Comparison of ENCODE assay signal across 24 cellular contexts in genomic region chr3:111596328-111596727, GRCh38. TPM values are rescaled to one million over a fixed set of nuclear protein-coding genes. Genes with fewer than 3 reads are reported as not detected.
DNase-seq lines count a peak whose midpoint lies in the region; ATAC-seq and TF ChIP-seq lines count a peak whose summit lies in the region.
"Had no signal": no experiment of that assay in that cellular context is flagged by ENCODE, and none has a peak within 500 bp of the region (broad histone marks: within the 10 kb centered on the region; RNA-seq: fewer than 3 reads in every experiment).

No MANE protein-coding gene starts in this region.

- peak overlapping the region; percentile 82 for H3K4me3 Mint-ChIP-seq in natural killer cell treated with Interleukin-12 subunit alpha and Interleukin-12 subunit beta and Interleukin-15 and Interleukin-18, amount 100 ng/mL, for 72 hours
- H3K4me3 Mint-ChIP-seq in natural killer cell = no peak overlapping the region
- peak overlapping the region; percentile 86 for H3K4me3 Mint-ChIP-seq in activated CD4-positive, alpha-beta memory T cell treated with anti-CD3 and anti-CD28 coated beads for 36 hours
- H3K4me3 Mint-ChIP-seq: brain, mesothelial cell of epicardium had no signal

- H3K27me3 Mint-ChIP-seq in natural killer cell treated with Interleukin-12 subunit alpha and Interleukin-12 subunit beta and Interleukin-15 and Interleukin-18, amount 100 ng/mL, for 72 hours = no peaks in the 10 kb centered on the region
- H3K27me3 Mint-ChIP-seq in natural killer cell (ENCODE audit: low read depth in 2 of 2) = no peaks in the 10 kb centered on the region
- peaks cover 2% of the 10 kb centered on the region for H3K27me3 Mint-ChIP-seq in activated CD4-positive, alpha-beta memory T cell treated with anti-CD3 and anti-CD28 coated beads for 36 hours
- H3K27me3 Mint-ChIP-seq: brain had no signal

- intact Hi-C loops in natural killer cell (cut with micrococcal nuclease) = no loop called here
- intact Hi-C loops in activated CD4-positive, alpha-beta memory T cell treated with anti-CD3 and anti-CD28 coated beads for 36 hours (cut with micrococcal nuclease) = loop anchor here (1.0 kb wide), 1 partner anchor 8 kb away; no protein-coding TSS in a partner anchor

- peaks cover 33 to 55% of the 10 kb centered on the region in 2 donors for H3K4me1 Mint-ChIP-seq in natural killer cell treated with Interleukin-12 subunit alpha and Interleukin-12 subunit beta and Interleukin-15 and Interleukin-18, amount 100 ng/mL, for 72 hours (ENCODE audit: low read depth in 2 of 2)
- peaks cover 11 to 23% of the 10 kb centered on the region in 2 donors for H3K4me1 Mint-ChIP-seq in natural killer cell
- H3K4me1 Mint-ChIP-seq in activated CD4-positive, alpha-beta memory T cell treated with anti-CD3 and anti-CD28 coated beads for 36 hours (ENCODE audit: low read depth) = peaks cover 53% of the 10 kb centered on the region
- H3K4me1 Mint-ChIP-seq: brain had no signal

- peak overlapping the region; percentile 97 for H3K27ac ChIP-seq in epithelial cell of prostate
- H3K27ac ChIP-seq: KMS-11, left ventricle myocardium inferior, psoas muscle, stomach, transverse colon had no signal

- H3K9me3 Mint-ChIP-seq in natural killer cell treated with Interleukin-12 subunit alpha and Interleukin-12 subunit beta and Interleukin-15 and Interleukin-18, amount 100 ng/mL, for 72 hours = no peaks in the 10 kb centered on the region
- H3K9me3 Mint-ChIP-seq in natural killer cell = no peaks in the 10 kb centered on the region
- no peaks in the 10 kb centered on the region for H3K9me3 Mint-ChIP-seq in activated CD4-positive, alpha-beta memory T cell treated with anti-CD3 and anti-CD28 coated beads for 36 hours
- H3K9me3 Mint-ChIP-seq: brain, mesothelial cell of epicardium had no signal

- no peak for TF ChIP-seq CTCF in natural killer cell (IDR thresholded peaks at IDR 0.05)

- peak overlapping the region; percentile 82 to 88 for H3K27ac Mint-ChIP-seq in natural killer cell treated with Interleukin-12 subunit alpha and Interleukin-12 subunit beta and Interleukin-15 and Interleukin-18, amount 100 ng/mL, for 72 hours
- peak overlapping the region in 1 of 2 donors; percentile 45 for H3K27ac Mint-ChIP-seq in natural killer cell
- peak overlapping the region; percentile 97 for H3K27ac Mint-ChIP-seq in activated CD4-positive, alpha-beta memory T cell treated with anti-CD3 and anti-CD28 coated beads for 36 hours
- H3K27ac Mint-ChIP-seq: brain, mesothelial cell of epicardium had no signal

- ATAC-seq in natural killer cell treated with Interleukin-12 subunit alpha and Interleukin-12 subunit beta and Interleukin-15 and Interleukin-18, amount 100 ng/mL, for 72 hours = peak in 1 of 2 donors; percentile 79
- no peak for ATAC-seq in natural killer cell
- no peak for ATAC-seq in HG03378 (IDR thresholded peaks at IDR 0.05; ENCODE audit: unreplicated experiment)
- ATAC-seq in GM18907 (IDR thresholded peaks at IDR 0.05; ENCODE audit: unreplicated experiment) = no peak
- ATAC-seq: HCT116, psoas muscle had no signal

- DNase-seq in natural killer cell treated with Interleukin-12 subunit alpha and Interleukin-12 subunit beta and Interleukin-15 and Interleukin-18, amount 100 ng/mL, for 72 hours (ENCODE audit: low spot score) = no peak
- DNase-seq in natural killer cell (no peak), epithelial cell of prostate (ENCODE audit: low read depth, low spot score) (no peak)
- DNase-seq in activated CD4-positive, alpha-beta memory T cell treated with anti-CD3 and anti-CD28 coated beads for 36 hours = no peak
- DNase-seq in effector CD4-positive, alpha-beta T cell = no peak
- DNase-seq: AML-193; head of caudate nucleus; left ventricle myocardium inferior; NCI-H187 treated with DMSO at 0.1 percent for 48 hours; NCI-H2227 treated with DMSO at 0.1 percent for 48 hours; NCI-H774; OCI-M1; psoas muscle; SHP77; stimulated activated CD4-positive, alpha-beta T cell treated with anti-CD3 and anti-CD28 coated beads, Interleukin-2, amount 100 ng/mL, for 24 hours; stomach; transverse colon had no signal

- POLR2A ChIA-PET in activated CD4-positive, alpha-beta memory T cell treated with anti-CD3 and anti-CD28 coated beads for 36 hours (lab: Charles Lee) = interaction anchor here (1.3 to 7.6 kb wide), 5 partner anchors 7 to 51 kb away, joined by 5 to 161 read pairs (median 87); no protein-coding TSS in a partner anchor

- CTCF ChIA-PET in activated CD4-positive, alpha-beta memory T cell treated with anti-CD3 and anti-CD28 coated beads for 36 hours (lab: Charles Lee) = interaction anchor here (2.1 kb wide), 1 partner anchor 20 kb away, joined by 17 read pairs; no protein-coding TSS in a partner anchor

- peaks cover 49% of the 10 kb centered on the region for H3K36me3 Mint-ChIP-seq in natural killer cell treated with Interleukin-12 subunit alpha and Interleukin-12 subunit beta and Interleukin-15 and Interleukin-18, amount 100 ng/mL, for 72 hours
- peaks cover 24% of the 10 kb centered on the region for H3K36me3 Mint-ChIP-seq in natural killer cell
- peaks cover 62% of the 10 kb centered on the region for H3K36me3 Mint-ChIP-seq in activated CD4-positive, alpha-beta memory T cell treated with anti-CD3 and anti-CD28 coated beads for 36 hours
- H3K36me3 Mint-ChIP-seq: brain, mesothelial cell of epicardium had no signal

RNA-seq across cellular contexts. Expression of gene ZBED2, which starts 1.2 kb away (rescaled TPM):
- 10 to 100 TPM in 1 of 2 donors, 1 to 10 TPM in 1; 5.7 to 70.2 TPM for total RNA-seq in natural killer cell treated with Interleukin-12 subunit alpha and Interleukin-12 subunit beta and Interleukin-15 and Interleukin-18, amount 100 ng/mL, for 72 hours
- under 1 TPM in 1 of 3 donors, not detected in 2; 0.26 TPM for total RNA-seq in natural killer cell
- total RNA-seq in activated CD4-positive, alpha-beta memory T cell treated with anti-CD3 and anti-CD28 coated beads for 36 hours = 100 to 1,000 TPM; 609 to 610 TPM
- total RNA-seq: left ventricle myocardium inferior, mesothelial cell of epicardium, psoas muscle, stomach, transverse colon had no signal

RNA-seq across cellular contexts. Expression of gene CD96, which starts 54.3 kb away (rescaled TPM):
- 100 to 1,000 TPM; 152 to 168 TPM for total RNA-seq in natural killer cell treated with Interleukin-12 subunit alpha and Interleukin-12 subunit beta and Interleukin-15 and Interleukin-18, amount 100 ng/mL, for 72 hours
- total RNA-seq in natural killer cell = 100 to 1,000 TPM; 146 to 191 (median 166) TPM
- total RNA-seq in activated CD4-positive, alpha-beta memory T cell treated with anti-CD3 and anti-CD28 coated beads for 36 hours = 10 to 100 TPM; 37.9 to 39.0 TPM
- total RNA-seq: Daoy had no signal

Comparison
In these comparisons a context has a peak if more than half of its experiments do, and no peak if none do; other contexts are left out.
1. RNA of gene ZBED2, which starts 1.2 kb away (total RNA-seq): 609 to 610 TPM in activated CD4-positive, alpha-beta memory T cell treated with anti-CD3 and anti-CD28 coated beads for 36 hours; 5.7 to 70.2 TPM in natural killer cell treated with Interleukin-12 subunit alpha and Interleukin-12 subunit beta and Interleukin-15 and Interleukin-18, amount 100 ng/mL, for 72 hours and 0.26 TPM in natural killer cell; every median in the first group is over 4 times any median in the second.